Comparison of ENCODE assay signal across 19 cellular contexts in genomic region chr5:172153695-172154094, GRCh38. TPM values are rescaled to one million over a fixed set of nuclear protein-coding genes. Genes with fewer than 3 reads are reported as not detected.
DNase-seq lines count a peak whose midpoint lies in the region; ATAC-seq and TF ChIP-seq lines count a peak whose summit lies in the region.
"Had no signal": no experiment of that assay in that cellular context is flagged by ENCODE, and none has a peak within 500 bp of the region (broad histone marks: within the 10 kb centered on the region; RNA-seq: fewer than 3 reads in every experiment).

No MANE protein-coding gene starts in this region.

- H3K4me1 Mint-ChIP-seq in CD4-positive, CD25-positive, alpha-beta regulatory T cell: peaks cover 24 to 88% (median 63%) of the 10 kb centered on the region in 4 donors
- H3K4me1 Mint-ChIP-seq in activated naive CD8-positive, alpha-beta T cell treated with anti-CD3 and anti-CD28 coated beads for 36 hours: peaks cover 56% of the 10 kb centered on the region
- H3K4me1 Mint-ChIP-seq in nephron progenitor cell: peaks cover 5% of the 10 kb centered on the region

- no peaks in the 10 kb centered on the region for H3K9me3 ChIP-seq in CD4-positive, CD25-positive, alpha-beta regulatory T cell (ENCODE audit: control insufficient read depth in 2 of 2, low read length in 2 of 2)
- no peaks in the 10 kb centered on the region for H3K9me3 ChIP-seq in HEK293 (ENCODE audit: control insufficient read depth, insufficient read depth, low read depth, low read length)
- H3K9me3 ChIP-seq: adrenal gland, BE2C had no signal

- H3K4me3 Mint-ChIP-seq in CD4-positive, CD25-positive, alpha-beta regulatory T cell: peak overlapping the region in 1 of 4 donors; percentile 64
- no peak overlapping the region for H3K4me3 Mint-ChIP-seq in activated naive CD8-positive, alpha-beta T cell treated with anti-CD3 and anti-CD28 coated beads for 36 hours
- no peak overlapping the region for H3K4me3 Mint-ChIP-seq in nephron progenitor cell

- H3K4me1 ChIP-seq in CD4-positive, CD25-positive, alpha-beta regulatory T cell (ENCODE audit: control insufficient read depth, insufficient read depth, low read length, poor library complexity, severe bottlenecking): peaks cover 41% of the 10 kb centered on the region
- H3K4me1 ChIP-seq in HEK293 (ENCODE audit: control insufficient read depth, insufficient read depth, low read length): no peaks in the 10 kb centered on the region
- H3K4me1 ChIP-seq: BE2C had no signal

- CTCF ChIA-PET in HEK293 (lab: Yijun Ruan, JAX): interaction anchor here (0.8 kb wide), 1 partner anchor 543 kb away, joined by 3 read pairs; no protein-coding TSS in a partner anchor

- peak overlapping the region in 2 of 3 donors; percentile 93 for H3K27ac Mint-ChIP-seq in CD4-positive, CD25-positive, alpha-beta regulatory T cell
- H3K27ac Mint-ChIP-seq in activated naive CD8-positive, alpha-beta T cell treated with anti-CD3 and anti-CD28 coated beads for 36 hours: peak overlapping the region; percentile 60
- peak overlapping the region; percentile 14 for H3K27ac Mint-ChIP-seq in nephron progenitor cell

- no peaks in the 10 kb centered on the region for H3K27me3 ChIP-seq in CD4-positive, CD25-positive, alpha-beta regulatory T cell (ENCODE audit: control insufficient read depth, insufficient read depth, low read length)
- H3K27me3 ChIP-seq: adrenal gland, BE2C had no signal

- no peak for ATAC-seq in CD4-positive, CD25-positive, alpha-beta regulatory T cell (ENCODE audit: low read depth in 2 of 2)
- ATAC-seq in GM21723 (IDR thresholded peaks at IDR 0.05; ENCODE audit: unreplicated experiment) (no peak), HG02973 (IDR thresholded peaks at IDR 0.05; ENCODE audit: unreplicated experiment) (no peak)
- ATAC-seq: esophagus mucosa had no signal

- no peak overlapping the region for H3K4me3 ChIP-seq in CD4-positive, CD25-positive, alpha-beta regulatory T cell (ENCODE audit: low read depth, low read length)
- H3K4me3 ChIP-seq in HEK293 (ENCODE audit: low read depth, low read length): no peak overlapping the region
- H3K4me3 ChIP-seq: adrenal gland had no signal

- H3K36me3 Mint-ChIP-seq in CD4-positive, CD25-positive, alpha-beta regulatory T cell: peaks cover 56% of the 10 kb centered on the region
- H3K36me3 Mint-ChIP-seq in activated naive CD8-positive, alpha-beta T cell treated with anti-CD3 and anti-CD28 coated beads for 36 hours: peaks cover 60% of the 10 kb centered on the region
- peaks cover 12% of the 10 kb centered on the region for H3K36me3 Mint-ChIP-seq in nephron progenitor cell (ENCODE audit: low read depth)

- no peaks in the 10 kb centered on the region for H3K27me3 Mint-ChIP-seq in CD4-positive, CD25-positive, alpha-beta regulatory T cell
- no peaks in the 10 kb centered on the region for H3K27me3 Mint-ChIP-seq in activated naive CD8-positive, alpha-beta T cell treated with anti-CD3 and anti-CD28 coated beads for 36 hours
- peaks cover 4% of the 10 kb centered on the region for H3K27me3 Mint-ChIP-seq in nephron progenitor cell (ENCODE audit: low read depth, poor library complexity)

- DNase-seq in CD4-positive, CD25-positive, alpha-beta regulatory T cell: no peak
- no peak for DNase-seq in activated naive CD8-positive, alpha-beta T cell treated with anti-CD3 and anti-CD28 coated beads for 36 hours
- DNase-seq in nephron progenitor cell (no peak), D341Med (ENCODE audit: low spot score) (no peak)
- DNase-seq: activated CD4-positive, CD25-positive, alpha-beta regulatory T cell treated with anti-CD3 and anti-CD28 coated beads, Interleukin-2, amount 50 U/mL, for 72 hours; adrenal gland; BE2C; NCI-H1417; NCI-H2171; stimulated activated CD4-positive, alpha-beta T cell treated with anti-CD3 and anti-CD28 coated beads, Interleukin-2, amount 100 ng/mL, for 24 hours had no signal

- H3K9me3 Mint-ChIP-seq in CD4-positive, CD25-positive, alpha-beta regulatory T cell: peaks cover 0 to 2% (median 0%) of the 10 kb centered on the region in 7 donors
- H3K9me3 Mint-ChIP-seq in activated naive CD8-positive, alpha-beta T cell treated with anti-CD3 and anti-CD28 coated beads for 36 hours: no peaks in the 10 kb centered on the region
- no peaks in the 10 kb centered on the region for H3K9me3 Mint-ChIP-seq in nephron progenitor cell

- no peak for TF ChIP-seq CTCF in HEK293 (tag by site-specific recombination; IDR thresholded peaks at IDR 0.05)
- no peak for TF ChIP-seq CTCF in nephron progenitor cell (IDR thresholded peaks at IDR 0.05)

- POLR2A ChIA-PET in HEK293 (lab: Yijun Ruan, JAX): no interaction called here

- peaks cover 63% of the 10 kb centered on the region for H3K36me3 ChIP-seq in CD4-positive, CD25-positive, alpha-beta regulatory T cell (ENCODE audit: control insufficient read depth, insufficient read depth, low read length)
- peaks cover 0 to 10% of the 10 kb centered on the region in 2 experiments; a peak in 1 of 3 replicates for H3K36me3 ChIP-seq in HEK293 (ENCODE audit: control insufficient read depth in 2 of 2, insufficient read depth in 1 of 2, low read length in 2 of 2)
- H3K36me3 ChIP-seq: BE2C had no signal

- peak overlapping the region; percentile 34 for H3K27ac ChIP-seq in CD4-positive, CD25-positive, alpha-beta regulatory T cell (ENCODE audit: insufficient read depth, low read length, poor library complexity, severe bottlenecking)
- no peak overlapping the region for H3K27ac ChIP-seq in HEK293 (ENCODE audit: extremely low read depth, low read depth, low read length)
- H3K27ac ChIP-seq: adrenal gland had no signal

TF ChIP-seq in HEK293, 187 proteins besides CTCF, POLR2A, EP300 and RAD21:
- no peak for TF ChIP-seq SCRT2 (tag by site-specific recombination; IDR thresholded peaks at IDR 0.05)
- peak; percentile 87 for TF ChIP-seq ZFP3 (tag by site-specific recombination; IDR thresholded peaks at IDR 0.05; ENCODE audit: low read depth)

RNA-seq across cellular contexts. Expression of gene STK10, which starts 34.3 kb away (rescaled TPM):
- total RNA-seq in CD4-positive, CD25-positive, alpha-beta regulatory T cell: 533 TPM
- polyA plus RNA-seq in CD4-positive, CD25-positive, alpha-beta regulatory T cell: 10 to 100 TPM; 71.2 to 77.2 (median 74.1) TPM
- 10 to 100 TPM; 83.7 to 93.2 TPM for total RNA-seq in activated naive CD8-positive, alpha-beta T cell treated with anti-CD3 and anti-CD28 coated beads for 36 hours

RNA-seq across cellular contexts. Expression of gene EFCAB9, which starts 40.3 kb away (rescaled TPM):
- not detected for total RNA-seq in CD4-positive, CD25-positive, alpha-beta regulatory T cell
- polyA plus RNA-seq in CD4-positive, CD25-positive, alpha-beta regulatory T cell: not detected
- total RNA-seq in activated naive CD8-positive, alpha-beta T cell treated with anti-CD3 and anti-CD28 coated beads for 36 hours: not detected
- total RNA-seq: adrenal gland, bronchial epithelial cell, dermis microvascular lymphatic vessel endothelial cell, esophagus mucosa, left lobe of liver, osteocyte, SK-MEL-5 had no signal
- polyA plus RNA-seq: adrenal gland had no signal

Comparison
In these comparisons a context has a peak if more than half of its experiments do, and no peak if none do; other contexts are left out.
1. H3K27ac Mint-ChIP-seq: peak in every context shown above with its lines; median percentile 93 in CD4-positive, CD25-positive, alpha-beta regulatory T cell; 60 in activated naive CD8-positive, alpha-beta T cell treated with anti-CD3 and anti-CD28 coated beads for 36 hours; 14 in nephron progenitor cell.